In genomic region chr1:47755368-47755990, GRCh38 we compare ENCODE assay signal across 8 cellular contexts.
DNase-seq lines count a peak whose midpoint lies in the region; ATAC-seq, FAIRE-seq and TF ChIP-seq lines count a peak whose summit lies in the region.

No MANE protein-coding gene starts in this region.

- in situ Hi-C loops in K562 (cut with MboI): loop anchor here (25.0 kb wide), 1 partner anchor 457 kb away; the partner anchor contains the start of gene SLC5A9

- DNase-seq in ELR (ENCODE audit: low read depth): peak; percentile 23
- peak; percentile 19 for DNase-seq in T follicular helper cell (ENCODE audit: low read depth)
- DNase-seq in K562 (ENCODE audit: extremely low read depth in 1 of 4, low spot score in 3 of 4): peak; percentile 68 to 83 (median 80)
- peak; percentile 3 for DNase-seq in naive B cell
- no peak for DNase-seq in NCI-H1048 (lab: John Stamatoyannopoulos, UW)
- DNase-seq in GM03348 (ENCODE audit: low spot score): no peak

- peak; percentile 92 for FAIRE-seq in K562 (lab: Jason Lieb, UNC)

- H3K4me1 ChIP-seq in HEK293 (ENCODE audit: control insufficient read depth, insufficient read depth, low read length): no peaks in the 10 kb centered on the region
- peaks cover 0 to 3% of the 10 kb centered on the region in 2 experiments; a peak in 1 of 5 replicates for H3K4me1 ChIP-seq in K562 (replicated peaks in 1 of 2; ENCODE audit: control insufficient read depth in 2 of 2, insufficient read depth in 2 of 2, low read length in 2 of 2)

- TF ChIP-seq EP300 in K562 (IDR thresholded peaks at IDR 0.05; ENCODE audit: low read length): no peak

- H3K9me3 Mint-ChIP-seq in naive B cell: no peaks in the 10 kb centered on the region

- no peak overlapping the region for H3K27ac Mint-ChIP-seq in naive B cell

- no peaks in the 10 kb centered on the region for H3K36me3 Mint-ChIP-seq in naive B cell

- CTCF ChIA-PET in HEK293 (lab: Yijun Ruan, JAX): interaction anchor here (0.5 to 2.1 kb wide), 22 partner anchors 8 to 551 kb away, joined by 3 to 7 read pairs (median 4); no protein-coding TSS in a partner anchor
- CTCF ChIA-PET in K562 (lab: Yijun Ruan, JAX; ENCODE audit: low intra/inter-chr PET ratio): interaction anchor here (0.6 kb wide), 1 partner anchor 17 kb away, joined by 3 read pairs; no protein-coding TSS in a partner anchor

- ATAC-seq in K562 (peak; percentile 93), naive B cell (ENCODE audit: low read depth in 2 of 2) (no peak), HG03571 (IDR thresholded peaks at IDR 0.05; ENCODE audit: unreplicated experiment) (no peak)

- no peaks in the 10 kb centered on the region for H3K79me2 ChIP-seq in K562 (ENCODE audit: control insufficient read depth, insufficient read depth, low read length)

- peaks cover 18 to 37% of the 10 kb centered on the region in 2 experiments; a peak in 4 of 5 replicates for H3K27me3 ChIP-seq in K562 (ENCODE audit: control insufficient read depth in 2 of 2, insufficient read depth in 2 of 2, low read length in 2 of 2)

- no peak overlapping the region for H3K27ac ChIP-seq in HEK293 (ENCODE audit: extremely low read depth, low read depth, low read length)
- no peak overlapping the region for H3K27ac ChIP-seq in K562 (ENCODE audit: extremely low read depth, low read depth, low read length)

- TF ChIP-seq POLR2A in K562 (conservative IDR thresholded peaks at IDR 0.05): no peak

- peak; percentile 15 to 55; a peak in 1 of 4 replicates for TF ChIP-seq RAD21 in K562 (CRISPR knock-in tag; conservative IDR thresholded peaks at IDR 0.05 in 1 of 2, IDR thresholded peaks at IDR 0.05 in 1 of 2)

- POLR2A ChIA-PET in HEK293 (lab: Yijun Ruan, JAX) (no interaction called here), K562 (lab: Yijun Ruan, JAX) (interaction anchor here (0.6 kb wide), 1 partner anchor 350 kb away, joined by 5 read pairs; no protein-coding TSS in a partner anchor)

- no TSS peak for BruUV-seq in K562 (replicated peaks; lab: Mats Ljungman, UMichigan)

- 0 out of 2 replicates have a peak, but pooled peaks cover 11% of the 10 kb centered on the region for H4K20me1 ChIP-seq in K562 (replicated peaks; ENCODE audit: control insufficient read depth, insufficient read depth, low read length)

- TF ChIP-seq CTCF in HEK293 (tag by site-specific recombination; IDR thresholded peaks at IDR 0.05): peak; percentile 61
- TF ChIP-seq CTCF in K562 (IDR thresholded peaks at IDR 0.05 in 2 of 3, conservative IDR thresholded peaks at IDR 0.05 in 1 of 3; ENCODE audit: insufficient read depth in 2 of 3, low read depth in 1 of 3, low read length in 3 of 3): peak; percentile 76 to 94 (median 84)

- intact Hi-C loops in K562 (cut with micrococcal nuclease): no loop called here

- H3K9ac ChIP-seq in K562 (ENCODE audit: insufficient read depth in 1 of 2, low read depth in 2 of 2, low read length in 2 of 2): no peak overlapping the region

- no peak overlapping the region for H3K4me3 ChIP-seq in HEK293 (ENCODE audit: low read depth, low read length)
- no peak overlapping the region for H3K4me3 ChIP-seq in K562

- no peaks in the 10 kb centered on the region for H3K4me1 Mint-ChIP-seq in naive B cell

- WGBS in K562 (ENCODE audit: insufficient coverage, low coverage, missing lambda C conversion rate): 19% methylated on average over 7 of the region's 7 CpGs

- H3K9me1 ChIP-seq in K562 (ENCODE audit: control insufficient read depth, insufficient read depth, low read length): no peaks in the 10 kb centered on the region

- H3K4me2 ChIP-seq in K562 (ENCODE audit: insufficient read depth, low read length): no peak overlapping the region

- H3K36me3 ChIP-seq in HEK293 (ENCODE audit: control insufficient read depth in 2 of 2, insufficient read depth in 1 of 2, low read length in 2 of 2): no peaks in the 10 kb centered on the region
- no peaks in the 10 kb centered on the region for H3K36me3 ChIP-seq in K562 (ENCODE audit: control insufficient read depth, insufficient read depth, low read length)

- no peak overlapping the region for H3K4me3 Mint-ChIP-seq in naive B cell

- H3K27me3 Mint-ChIP-seq in naive B cell: peaks cover 25 to 39% (median 37%) of the 10 kb centered on the region in 3 donors

- H3K9me3 ChIP-seq in HEK293 (ENCODE audit: control insufficient read depth, insufficient read depth, low read depth, low read length) (no peaks in the 10 kb centered on the region), K562 (replicated peaks; ENCODE audit: control insufficient read depth, insufficient read depth, low read depth, low read length) (no peaks in the 10 kb centered on the region)

- H2AFZ ChIP-seq in K562 (ENCODE audit: low read depth, low read length): no peak overlapping the region

TF ChIP-seq in HEK293, 187 proteins besides CTCF, POLR2A, EP300 and RAD21:
- peak; percentile 63; the same call in 1 of the 2 replicates for TF ChIP-seq SCRT2 (tag by site-specific recombination; IDR thresholded peaks at IDR 0.05)
- no peak for TF ChIP-seq HOXD13 (CRISPR knock-in tag; IDR thresholded peaks at IDR 0.05; ENCODE audit: borderline replicate concordance)
TF ChIP-seq in HEK293: peak in this region for 1.

TF ChIP-seq in K562, 482 proteins besides CTCF, POLR2A, EP300 and RAD21 (continues in another document):
- TF ChIP-seq ZNF124 (CRISPR knock-in tag; IDR thresholded peaks at IDR 0.05): no peak
- no peak for TF ChIP-seq HDAC6 (IDR thresholded peaks at IDR 0.05; ENCODE audit: low read depth, low read length)
- no peak for TF ChIP-seq SUPT5H (IDR thresholded peaks at IDR 0.05)
- TF ChIP-seq, protein P1, sequence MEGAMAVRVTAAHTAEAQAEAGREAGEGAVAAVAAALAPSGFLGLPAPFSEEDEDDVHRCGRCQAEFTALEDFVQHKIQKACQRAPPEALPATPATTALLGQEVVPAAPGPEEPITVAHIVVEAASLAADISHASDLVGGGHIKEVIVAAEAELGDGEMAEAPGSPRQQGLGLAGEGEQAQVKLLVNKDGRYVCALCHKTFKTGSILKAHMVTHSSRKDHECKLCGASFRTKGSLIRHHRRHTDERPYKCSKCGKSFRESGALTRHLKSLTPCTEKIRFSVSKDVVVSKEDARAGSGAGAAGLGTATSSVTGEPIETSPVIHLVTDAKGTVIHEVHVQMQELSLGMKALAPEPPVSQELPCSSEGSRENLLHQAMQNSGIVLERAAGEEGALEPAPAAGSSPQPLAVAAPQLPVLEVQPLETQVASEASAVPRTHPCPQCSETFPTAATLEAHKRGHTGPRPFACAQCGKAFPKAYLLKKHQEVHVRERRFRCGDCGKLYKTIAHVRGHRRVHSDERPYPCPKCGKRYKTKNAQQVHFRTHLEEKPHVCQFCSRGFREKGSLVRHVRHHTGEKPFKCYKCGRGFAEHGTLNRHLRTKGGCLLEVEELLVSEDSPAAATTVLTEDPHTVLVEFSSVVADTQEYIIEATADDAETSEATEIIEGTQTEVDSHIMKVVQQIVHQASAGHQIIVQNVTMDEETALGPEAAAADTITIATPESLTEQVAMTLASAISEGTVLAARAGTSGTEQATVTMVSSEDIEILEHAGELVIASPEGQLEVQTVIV (CRISPR knock-in tag; IDR thresholded peaks at IDR 0.05; ENCODE audit: borderline replicate concordance): no peak
- no peak for TF ChIP-seq EGR1 (conservative IDR thresholded peaks at IDR 0.05)
- TF ChIP-seq ZNF274 (IDR thresholded peaks at IDR 0.05; ENCODE audit: borderline replicate concordance, low read depth, low read length): no peak
- TF ChIP-seq NR3C1 (CRISPR knock-in tag; IDR thresholded peaks at IDR 0.05): no peak
- no peak for TF ChIP-seq RAD51 (IDR thresholded peaks at IDR 0.05; ENCODE audit: borderline replicate concordance, low read depth)
- TF ChIP-seq MCM3 (IDR thresholded peaks at IDR 0.05): no peak
- TF ChIP-seq NR2C2 (CRISPR knock-in tag; IDR thresholded peaks at IDR 0.05): peak; percentile 54; the same call in 1 of the 2 replicates
- TF ChIP-seq NR2C2 (tag; IDR thresholded peaks at IDR 0.05): peak; percentile 72
- no peak for TF ChIP-seq TSC22D4 (tag; IDR thresholded peaks at IDR 0.05)
- TF ChIP-seq FUS (optimal IDR thresholded peaks at IDR 0.05; ENCODE audit: low read depth, low read length): no peak
- TF ChIP-seq RBM25 (IDR thresholded peaks at IDR 0.05; ENCODE audit: low read depth, low read length, severe bottlenecking): no peak
- no peak for TF ChIP-seq CBX3 (IDR thresholded peaks at IDR 0.05; ENCODE audit: borderline replicate concordance in 1 of 2, low read length in 2 of 2)
- no peak for TF ChIP-seq SMARCE1 (IDR thresholded peaks at IDR 0.05)
- TF ChIP-seq, protein P2, sequence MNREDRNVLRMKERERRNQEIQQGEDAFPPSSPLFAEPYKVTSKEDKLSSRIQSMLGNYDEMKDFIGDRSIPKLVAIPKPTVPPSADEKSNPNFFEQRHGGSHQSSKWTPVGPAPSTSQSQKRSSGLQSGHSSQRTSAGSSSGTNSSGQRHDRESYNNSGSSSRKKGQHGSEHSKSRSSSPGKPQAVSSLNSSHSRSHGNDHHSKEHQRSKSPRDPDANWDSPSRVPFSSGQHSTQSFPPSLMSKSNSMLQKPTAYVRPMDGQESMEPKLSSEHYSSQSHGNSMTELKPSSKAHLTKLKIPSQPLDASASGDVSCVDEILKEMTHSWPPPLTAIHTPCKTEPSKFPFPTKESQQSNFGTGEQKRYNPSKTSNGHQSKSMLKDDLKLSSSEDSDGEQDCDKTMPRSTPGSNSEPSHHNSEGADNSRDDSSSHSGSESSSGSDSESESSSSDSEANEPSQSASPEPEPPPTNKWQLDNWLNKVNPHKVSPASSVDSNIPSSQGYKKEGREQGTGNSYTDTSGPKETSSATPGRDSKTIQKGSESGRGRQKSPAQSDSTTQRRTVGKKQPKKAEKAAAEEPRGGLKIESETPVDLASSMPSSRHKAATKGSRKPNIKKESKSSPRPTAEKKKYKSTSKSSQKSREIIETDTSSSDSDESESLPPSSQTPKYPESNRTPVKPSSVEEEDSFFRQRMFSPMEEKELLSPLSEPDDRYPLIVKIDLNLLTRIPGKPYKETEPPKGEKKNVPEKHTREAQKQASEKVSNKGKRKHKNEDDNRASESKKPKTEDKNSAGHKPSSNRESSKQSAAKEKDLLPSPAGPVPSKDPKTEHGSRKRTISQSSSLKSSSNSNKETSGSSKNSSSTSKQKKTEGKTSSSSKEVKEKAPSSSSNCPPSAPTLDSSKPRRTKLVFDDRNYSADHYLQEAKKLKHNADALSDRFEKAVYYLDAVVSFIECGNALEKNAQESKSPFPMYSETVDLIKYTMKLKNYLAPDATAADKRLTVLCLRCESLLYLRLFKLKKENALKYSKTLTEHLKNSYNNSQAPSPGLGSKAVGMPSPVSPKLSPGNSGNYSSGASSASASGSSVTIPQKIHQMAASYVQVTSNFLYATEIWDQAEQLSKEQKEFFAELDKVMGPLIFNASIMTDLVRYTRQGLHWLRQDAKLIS (CRISPR knock-in tag; IDR thresholded peaks at IDR 0.05): no peak
- TF ChIP-seq PHB (CRISPR knock-in tag; IDR thresholded peaks at IDR 0.05): no peak
- no peak for TF ChIP-seq EHMT2 (IDR thresholded peaks at IDR 0.05)
- peak; percentile 22; the same call in 1 of the 2 replicates for TF ChIP-seq JUND (IDR thresholded peaks at IDR 0.05; ENCODE audit: borderline replicate concordance, low read depth, low read length)
- TF ChIP-seq JUND (tag; IDR thresholded peaks at IDR 0.05; ENCODE audit: borderline replicate concordance, low read depth, low read length): no peak

Comparison
In these comparisons a context has a peak if more than half of its experiments do, and no peak if none do; other contexts are left out.
1. DNase-seq: peak in ELR (single experiment), T follicular helper cell (single experiment), K562 (4 of 4) and naive B cell (single experiment); none in NCI-H1048 (single experiment) and GM03348 (single experiment).